Comparison of ENCODE assay signal across 30 cellular contexts in genomic region chr1:7333576-7333975, GRCh38.
DNase-seq lines count a peak whose midpoint lies in the region; ATAC-seq and TF ChIP-seq lines count a peak whose summit lies in the region.
"Had no signal": no experiment of that assay in that cellular context is flagged by ENCODE, and none has a peak within 500 bp of the region (broad histone marks: within the 10 kb centered on the region; RNA-seq: fewer than 3 reads in every experiment).

No MANE protein-coding gene starts in this region.

- 26 to 54% methylated on average over 6 to 7 of the region's 7 CpGs for WGBS in transverse colon (ENCODE audit: low coverage in 1 of 2), 2 donors

- TF ChIP-seq POLR2A in transverse colon (IDR thresholded peaks at IDR 0.05) = no peak

- H3K4me3 ChIP-seq in SK-N-MC = peak overlapping the region; percentile 73
- no peak overlapping the region for H3K4me3 ChIP-seq in transverse colon
- H3K4me3 ChIP-seq: cardiac muscle cell, coronary artery, upper lobe of left lung had no signal

- H3K4me1 ChIP-seq in transverse colon = peaks cover 8 to 24% (median 13%) of the 10 kb centered on the region in 4 donors

- in situ Hi-C loops in transverse colon (cut with MboI; ENCODE audit: low pct_ligation_motif_present in 1 of 4, low pct_unique_long_range_greater_than_20kb in 1 of 4, low sequenced_read_pairs in 3 of 4) = no loop called here

- H3K9ac ChIP-seq in SK-N-MC (ENCODE audit: insufficient read length) = peak overlapping the region; percentile 62

- intact Hi-C loops in transverse colon (cut with DNase I; ENCODE audit: low total_unique reads) = no loop called here

- DNase-seq in NCI-H146 (lab: John Stamatoyannopoulos, UW) = peak; percentile 24
- DNase-seq in NCI-H146 treated with DMSO at 0.1 percent for 48 hours (lab: John Stamatoyannopoulos, UW; ENCODE audit: unreplicated experiment) = no peak
- DNase-seq in SK-N-MC (ENCODE audit: low read depth, low spot score) = no peak
- peak; percentile 34 for DNase-seq in islet precursor cell
- no peak for DNase-seq in transverse colon
- DNase-seq in epidermal melanocyte (ENCODE audit: insufficient read length, low spot score) = no peak
- DNase-seq: 8988T; activated CD4-positive, alpha-beta T cell treated with anti-CD3 and anti-CD28 coated beads, Interleukin-2, amount 50 U/mL, for 4 hours; activated T-cell treated with anti-CD3 and anti-CD28 coated beads, Interleukin-2, amount 50 U/mL, for 4 hours; AML-193; CD8-positive, alpha-beta T cell; effector memory CD4-positive, alpha-beta T cell; HCEC 1CT; left ventricle myocardium superior; MV-4-11; naive thymus-derived CD4-positive, alpha-beta T cell; NCI-H1694; NCI-H510A; occipital lobe; OCI-M1; stimulated activated naive B cell treated with anti-CD40 and anti-IgM and Interleukin-4, amounts not matched to agents 10 μg/mL and 1 μg/mL and 100 μg/mL, for 72 hours; substantia nigra; T-helper 2 cell; upper lobe of left lung had no signal

- H3K9me3 ChIP-seq in SK-N-MC (ENCODE audit: low read depth, low read length) (no peaks in the 10 kb centered on the region), transverse colon (no peaks in the 10 kb centered on the region)
- H3K9me3 ChIP-seq: upper lobe of left lung had no signal

- TF ChIP-seq CTCF in transverse colon (IDR thresholded peaks at IDR 0.05) = no peak

- ATAC-seq in GM21381 (IDR thresholded peaks at IDR 0.05; ENCODE audit: unreplicated experiment) (no peak), GM19467 (IDR thresholded peaks at IDR 0.05; ENCODE audit: unreplicated experiment) (no peak)
- ATAC-seq: activated CD4-positive, CD25-positive, alpha-beta regulatory T cell treated with anti-CD3 and anti-CD28 coated beads, Interleukin-2, amount 50 U/mL, for 24 hours; activated CD8-positive, alpha-beta memory T cell treated with anti-CD3 and anti-CD28 coated beads, Interleukin-2, amount 10 ng/mL, durations not matched to agents 7 days and 5 days; activated T-cell treated with anti-CD3 and anti-CD28 coated beads, Interleukin-2, amount 50 U/mL, for 4 hours; CD8-positive, alpha-beta T cell; naive thymus-derived CD4-positive, alpha-beta T cell; stimulated activated naive B cell treated with anti-CD40 and anti-IgM and Interleukin-4, amounts not matched to agents 10 μg/mL and 1 μg/mL and 100 μg/mL, for 72 hours had no signal

- no peaks in the 10 kb centered on the region for H3K27me3 ChIP-seq in transverse colon
- H3K27me3 ChIP-seq: cardiac muscle cell, upper lobe of left lung had no signal

- H3K36me3 ChIP-seq in SK-N-MC (ENCODE audit: insufficient read depth, low read length) = no peaks in the 10 kb centered on the region
- H3K36me3 ChIP-seq in transverse colon = no peaks in the 10 kb centered on the region
- H3K36me3 ChIP-seq: cardiac muscle cell, upper lobe of left lung had no signal

- H3K27ac ChIP-seq in SK-N-MC (peak overlapping the region; percentile 99), transverse colon (peak overlapping the region; percentile 54 to 72 (median 70))
- H3K27ac ChIP-seq: coronary artery, upper lobe of left lung had no signal

- TF ChIP-seq EP300 in transverse colon (IDR thresholded peaks at IDR 0.05; ENCODE audit: low read depth) = no peak

Comparison
In these comparisons a context has a peak if more than half of its experiments do, and no peak if none do; other contexts are left out.
1. DNase-seq: peak in NCI-H146 (single experiment) and islet precursor cell (single experiment); none in NCI-H146 treated with DMSO at 0.1 percent for 48 hours (single experiment), SK-N-MC (single experiment), transverse colon (single experiment) and epidermal melanocyte (single experiment).